In genomic region chr15:90718232-90718631, GRCh38 we compare ENCODE assay signal across 1 cellular context.
TF ChIP-seq lines count a peak whose summit lies in the region.

No MANE protein-coding gene starts in this region.

TF ChIP-seq in GM12878, 131 proteins besides CTCF, POLR2A, EP300 and RAD21 (continued from another document):
- TF ChIP-seq NKRF (conservative IDR thresholded peaks at IDR 0.05) = no peak
